Comparison of ENCODE assay signal across 16 cellular contexts in the genomic region with DNA sequence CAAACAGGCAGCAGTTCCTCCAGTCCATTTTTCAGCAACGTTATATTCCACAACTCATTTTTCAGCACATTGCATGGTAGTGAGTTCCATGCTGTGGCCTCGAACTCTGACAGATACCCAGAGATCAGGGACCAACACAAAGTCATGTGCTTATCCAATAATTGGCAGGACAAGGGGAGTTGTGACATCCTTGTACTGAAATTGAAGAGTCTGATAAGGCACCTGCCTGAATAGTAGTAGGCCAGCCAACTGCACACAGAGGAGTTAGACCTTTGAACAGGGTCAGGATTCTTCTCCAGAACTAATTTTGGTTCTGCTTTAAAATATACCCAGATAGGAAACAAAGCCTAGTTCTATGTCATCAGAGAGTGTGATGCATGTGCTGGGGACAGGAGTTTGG. TPM values are rescaled to one million over a fixed set of nuclear protein-coding genes. Genes with fewer than 3 reads are reported as not detected.
DNase-seq lines count a peak whose midpoint lies in the region; ATAC-seq, FAIRE-seq and TF ChIP-seq lines count a peak whose summit lies in the region.
"Had no signal": no experiment of that assay in that cellular context is flagged by ENCODE, and none has a peak within 500 bp of the region (broad histone marks: within the 10 kb centered on the region; RNA-seq: fewer than 3 reads in every experiment).

No MANE protein-coding gene starts in this region.

- peaks cover 39% of the 10 kb centered on the region for H3K36me3 Mint-ChIP-seq in MCF 10A (ENCODE audit: insufficient read depth, unreplicated experiment)
- peaks cover 13% of the 10 kb centered on the region for H3K36me3 Mint-ChIP-seq in type B pancreatic cell

- H3K27ac Mint-ChIP-seq in MCF 10A (ENCODE audit: low read depth, unreplicated experiment) (peak overlapping the region; percentile 92), type B pancreatic cell (no peak overlapping the region)
- H3K27ac Mint-ChIP-seq: CD8-positive, alpha-beta T cell had no signal

- no TSS peak for BruUV-seq in MCF 10A (replicated peaks; lab: Mats Ljungman, UMichigan)
- no TSS peak for BruUV-seq in mammary epithelial cell (replicated peaks; lab: Mats Ljungman, UMichigan)

- CTCF ChIA-PET in MCF 10A (lab: Yijun Ruan, JAX) = interaction anchor here (0.6 to 1.4 kb wide), 2 partner anchors 30 to 123 kb away, joined by 3 to 4 read pairs; no protein-coding TSS in a partner anchor
- CTCF ChIA-PET in mammary epithelial cell (lab: Charles Lee; ENCODE audit: low non-redundant PET) = no interaction called here

- no peak overlapping the region for H2AFZ ChIP-seq in mammary epithelial cell (ENCODE audit: low read depth, low read length)

- H3K9me3 Mint-ChIP-seq in MCF 10A (ENCODE audit: unreplicated experiment) (no peaks in the 10 kb centered on the region), type B pancreatic cell (no peaks in the 10 kb centered on the region)
- H3K9me3 Mint-ChIP-seq: CD8-positive, alpha-beta T cell had no signal

- dilution Hi-C loops in mammary epithelial cell (cut with HindIII; ENCODE audit: low sequenced_read_pairs) = loop anchor here (5.0 kb wide), 1 partner anchor 38 kb away; no protein-coding TSS in a partner anchor

- POLR2A ChIA-PET in MCF 10A (lab: Yijun Ruan, JAX) = interaction anchor here (1.0 to 4.2 kb wide), 6 partner anchors 18 to 49 kb away, joined by 4 to 14 read pairs (median 7); a partner anchor contains a TSS

- H3K4me2 ChIP-seq in mammary epithelial cell (ENCODE audit: insufficient read depth, low read depth, low read length) = no peak overlapping the region

- H3K27ac ChIP-seq in mammary epithelial cell (ENCODE audit: insufficient read depth, low read depth, low read length) = no peak overlapping the region
- peak overlapping the region; percentile 80 for H3K27ac ChIP-seq in epithelial cell of prostate
- H3K27ac ChIP-seq in uterus = peak overlapping the region; percentile 64 to 67
- H3K27ac ChIP-seq in testis = no peak overlapping the region
- H3K27ac ChIP-seq: 22Rv1 had no signal

- FAIRE-seq in RCC 7860 (lab: Jason Lieb, UNC) = no peak

- 88% methylated on average over 2 of the region's 2 CpGs for WGBS in mammary epithelial cell (ENCODE audit: low coverage, missing lambda C conversion rate)
- WGBS in testis, 2 donors = 64 to 73% methylated on average over 2 of the region's 2 CpGs

- DNase-seq in MCF 10A (ENCODE audit: unreplicated experiment) = no peak
- no peak for DNase-seq in mammary epithelial cell
- no peak for DNase-seq in epithelial cell of prostate (ENCODE audit: low read depth, low spot score)
- peak; percentile 84 for DNase-seq in left lobe of liver (ENCODE audit: low spot score)
- no peak for DNase-seq in uterus
- DNase-seq in RCC 7860 (ENCODE audit: low spot score) = no peak
- DNase-seq in type B pancreatic cell (ENCODE audit: extremely low spot score, unreplicated experiment) = no peak
- DNase-seq in testis = no peak
- DNase-seq: CD8-positive, alpha-beta T cell; DMS 273 treated with DMSO at 0.1 percent for 48 hours; H7; NCI-H1436 treated with DMSO at 0.1 percent for 48 hours; NCI-H2081; NCI-H524; Peyer's patch had no signal

- TF ChIP-seq POLR2A in uterus (IDR thresholded peaks at IDR 0.05) = no peak
- TF ChIP-seq POLR2A in testis (IDR thresholded peaks at IDR 0.05) = no peak

- TF ChIP-seq CTCF in MCF 10A (IDR thresholded peaks at IDR 0.05; ENCODE audit: unreplicated experiment) = no peak
- no peak for TF ChIP-seq CTCF in mammary epithelial cell (conservative IDR thresholded peaks at IDR 0.05 in 1 of 2, IDR thresholded peaks at IDR 0.05 in 1 of 2; ENCODE audit: extremely low read depth in 1 of 2, insufficient read depth in 1 of 2, low read depth in 1 of 2, low read length in 2 of 2)
- no peak for TF ChIP-seq CTCF in uterus (IDR thresholded peaks at IDR 0.05)
- no peak for TF ChIP-seq CTCF in type B pancreatic cell (conservative IDR thresholded peaks at IDR 0.05)
- TF ChIP-seq CTCF in testis (IDR thresholded peaks at IDR 0.05) = no peak

- no peak overlapping the region for H3K9ac ChIP-seq in mammary epithelial cell (ENCODE audit: insufficient read depth, low read length)

- H3K4me1 Mint-ChIP-seq in MCF 10A (ENCODE audit: insufficient read depth, unreplicated experiment) (peaks cover 25% of the 10 kb centered on the region), type B pancreatic cell (ENCODE audit: unreplicated experiment) (peaks cover 11% of the 10 kb centered on the region)

- peak; percentile 89 for ATAC-seq in left lobe of liver
- ATAC-seq: CD8-positive, alpha-beta T cell had no signal

- no peak overlapping the region for H3K4me3 ChIP-seq in mammary epithelial cell (replicated peaks in 1 of 3; ENCODE audit: insufficient read depth in 1 of 3, low read depth in 2 of 3, low read length in 3 of 3)
- H3K4me3 ChIP-seq in uterus = no peak overlapping the region
- no peak overlapping the region for H3K4me3 ChIP-seq in testis
- H3K4me3 ChIP-seq: Peyer's patch had no signal

- H3K4me1 ChIP-seq in mammary epithelial cell (ENCODE audit: insufficient read depth, low read length) (peaks cover 32% of the 10 kb centered on the region), uterus (peaks cover 0 to 35% of the 10 kb centered on the region in 2 donors), testis (no peaks in the 10 kb centered on the region)

- H3K9me3 ChIP-seq in mammary epithelial cell (replicated peaks; ENCODE audit: insufficient read depth, low read length) (no peaks in the 10 kb centered on the region), uterus (no peaks in the 10 kb centered on the region), testis (no peaks in the 10 kb centered on the region)
- H3K9me3 ChIP-seq: Peyer's patch had no signal

- no peak overlapping the region for H3K4me3 Mint-ChIP-seq in MCF 10A (ENCODE audit: unreplicated experiment)
- H3K4me3 Mint-ChIP-seq in type B pancreatic cell = no peak overlapping the region
- H3K4me3 Mint-ChIP-seq: CD8-positive, alpha-beta T cell had no signal

- H3K79me2 ChIP-seq in mammary epithelial cell (ENCODE audit: insufficient read depth, low read length) = peaks cover 47% of the 10 kb centered on the region

- no peaks in the 10 kb centered on the region for H4K20me1 ChIP-seq in mammary epithelial cell (ENCODE audit: insufficient read depth, low read length)

- no peaks in the 10 kb centered on the region for H3K27me3 Mint-ChIP-seq in MCF 10A (ENCODE audit: insufficient read depth, unreplicated experiment)
- no peaks in the 10 kb centered on the region for H3K27me3 Mint-ChIP-seq in type B pancreatic cell

- intact Hi-C loops in MCF 10A (cut with micrococcal nuclease) (no loop called here), mammary epithelial cell (cut with micrococcal nuclease) (loop anchor here (2.0 to 5.0 kb wide), 3 partner anchors 45 to 118 kb away; no protein-coding TSS in a partner anchor), uterus (cut with DNase I; ENCODE audit: low total_unique reads) (no loop called here), testis (cut with DNase I; ENCODE audit: low total_unique reads) (no loop called here)

- peaks cover 31% of the 10 kb centered on the region for H3K36me3 ChIP-seq in mammary epithelial cell (ENCODE audit: insufficient read depth, low read length)
- no peaks in the 10 kb centered on the region for H3K36me3 ChIP-seq in uterus
- no peaks in the 10 kb centered on the region for H3K36me3 ChIP-seq in testis (ENCODE audit: low read depth, missing control alignments)

- H3K27me3 ChIP-seq in mammary epithelial cell (ENCODE audit: insufficient read depth, low read length) (no peaks in the 10 kb centered on the region), uterus (no peaks in the 10 kb centered on the region), testis (no peaks in the 10 kb centered on the region)
- H3K27me3 ChIP-seq: Peyer's patch had no signal

- in situ Hi-C loops in mammary epithelial cell (cut with MboI; ENCODE audit: low sequenced_read_pairs in 2 of 2) = loop anchor here in 1 of 2 donors (25.0 kb wide), 1 partner anchor 108 kb away; no protein-coding TSS in a partner anchor

RNA-seq across cellular contexts. Expression of a gene that starts 46.7 kb away (rescaled TPM):
- total RNA-seq in MCF 10A (2022) (7.1 and 11.1 TPM in 2 replicates), mammary epithelial cell (100 to 1,000 TPM in 1 of 2 donors, 10 to 100 TPM in 1; 56.2 to 113 TPM), left lobe of liver (18.7 TPM), uterus (10 to 100 TPM; 34.0 to 91.5 (median 58.8) TPM), type B pancreatic cell (ENCODE audit: low replicate concordance) (18.3 and 21.5 TPM in 2 replicates), testis (10 to 100 TPM; 23.5 to 35.0 TPM)
- polyA plus RNA-seq in mammary epithelial cell (36.9 TPM), testis (ENCODE audit: insufficient read depth, low read depth, low replicate concordance) (10.8 TPM)
- polyA minus RNA-seq in mammary epithelial cell = 14.3 TPM

Comparison
In these comparisons a context has a peak if more than half of its experiments do, and no peak if none do; other contexts are left out.
1. H3K27ac ChIP-seq: peak in epithelial cell of prostate (single experiment) and uterus (2 of 2); none in mammary epithelial cell (single experiment) and testis (0 of 2).